ENCODE assay signal across 1 cellular context in the genomic region with DNA sequence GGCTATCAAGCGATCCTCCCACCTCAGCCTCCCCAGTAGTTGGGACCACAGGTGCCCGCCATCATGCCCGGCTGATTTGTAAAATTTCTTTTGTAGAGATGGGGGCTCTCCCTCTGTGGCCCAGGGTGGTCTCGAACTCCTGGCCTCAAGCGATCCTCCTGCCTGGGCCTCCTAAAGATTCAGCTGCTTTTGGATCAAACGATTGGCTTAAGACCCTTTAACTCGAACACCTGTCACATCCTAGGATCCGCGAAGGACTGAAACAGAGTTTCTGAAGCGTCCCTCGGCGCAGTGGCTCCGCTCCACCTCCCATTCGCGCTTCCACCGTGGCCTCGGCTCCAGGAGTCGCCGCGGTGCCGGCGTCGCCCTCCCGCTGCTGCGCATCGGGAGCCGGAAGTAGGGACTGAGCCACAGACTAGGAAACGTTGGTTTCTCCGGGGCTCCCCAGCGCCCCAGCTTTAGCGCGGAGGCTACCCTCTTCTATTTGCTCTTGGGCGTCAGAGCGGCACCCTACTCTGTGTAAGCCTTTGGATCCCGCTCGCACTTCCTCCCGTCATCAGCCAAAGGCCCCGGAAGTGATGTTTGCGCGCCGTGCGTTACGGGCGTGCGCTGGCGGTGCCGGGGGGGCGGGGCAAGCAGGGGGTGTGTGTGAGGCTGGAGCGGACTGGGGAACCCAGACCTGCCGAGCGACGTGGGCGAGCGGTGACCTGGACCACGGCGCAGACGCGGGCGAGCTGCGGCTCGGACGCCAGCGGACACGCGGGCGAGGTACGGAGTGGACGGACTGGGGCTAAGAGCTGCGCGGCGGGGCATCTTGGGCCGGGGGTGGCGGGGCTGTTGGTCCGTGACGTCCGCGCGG.
A peak's percentile ranks its signal among the peaks of the same experiment; 100 is the strongest.
TF ChIP-seq lines count a peak whose summit lies in the region.

No MANE protein-coding gene starts in this region.

TF ChIP-seq in HepG2, 621 proteins besides CTCF, POLR2A, EP300 and RAD21 (continued from another document and continues in another):
- TF ChIP-seq, protein P1, sequence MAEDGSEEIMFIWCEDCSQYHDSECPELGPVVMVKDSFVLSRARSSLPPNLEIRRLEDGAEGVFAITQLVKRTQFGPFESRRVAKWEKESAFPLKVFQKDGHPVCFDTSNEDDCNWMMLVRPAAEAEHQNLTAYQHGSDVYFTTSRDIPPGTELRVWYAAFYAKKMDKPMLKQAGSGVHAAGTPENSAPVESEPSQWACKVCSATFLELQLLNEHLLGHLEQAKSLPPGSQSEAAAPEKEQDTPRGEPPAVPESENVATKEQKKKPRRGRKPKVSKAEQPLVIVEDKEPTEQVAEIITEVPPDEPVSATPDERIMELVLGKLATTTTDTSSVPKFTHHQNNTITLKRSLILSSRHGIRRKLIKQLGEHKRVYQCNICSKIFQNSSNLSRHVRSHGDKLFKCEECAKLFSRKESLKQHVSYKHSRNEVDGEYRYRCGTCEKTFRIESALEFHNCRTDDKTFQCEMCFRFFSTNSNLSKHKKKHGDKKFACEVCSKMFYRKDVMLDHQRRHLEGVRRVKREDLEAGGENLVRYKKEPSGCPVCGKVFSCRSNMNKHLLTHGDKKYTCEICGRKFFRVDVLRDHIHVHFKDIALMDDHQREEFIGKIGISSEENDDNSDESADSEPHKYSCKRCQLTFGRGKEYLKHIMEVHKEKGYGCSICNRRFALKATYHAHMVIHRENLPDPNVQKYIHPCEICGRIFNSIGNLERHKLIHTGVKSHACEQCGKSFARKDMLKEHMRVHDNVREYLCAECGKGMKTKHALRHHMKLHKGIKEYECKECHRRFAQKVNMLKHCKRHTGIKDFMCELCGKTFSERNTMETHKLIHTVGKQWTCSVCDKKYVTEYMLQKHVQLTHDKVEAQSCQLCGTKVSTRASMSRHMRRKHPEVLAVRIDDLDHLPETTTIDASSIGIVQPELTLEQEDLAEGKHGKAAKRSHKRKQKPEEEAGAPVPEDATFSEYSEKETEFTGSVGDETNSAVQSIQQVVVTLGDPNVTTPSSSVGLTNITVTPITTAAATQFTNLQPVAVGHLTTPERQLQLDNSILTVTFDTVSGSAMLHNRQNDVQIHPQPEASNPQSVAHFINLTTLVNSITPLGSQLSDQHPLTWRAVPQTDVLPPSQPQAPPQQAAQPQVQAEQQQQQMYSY (CRISPR knock-in tag; IDR thresholded peaks at IDR 0.05): 0 out of 2 replicates have a peak, but pooled peaks have one; percentile 32
- TF ChIP-seq ELK4 (CRISPR knock-in tag; IDR thresholded peaks at IDR 0.05; ENCODE audit: borderline replicate concordance) (no peak), TP53 (CRISPR knock-in tag; conservative IDR thresholded peaks at IDR 0.05) (peak; percentile 73; the same call in 1 of the 2 replicates), ZSCAN12 (CRISPR knock-in tag; IDR thresholded peaks at IDR 0.05) (peak; percentile 68; the same call in 1 of the 2 replicates), KLF13 (CRISPR knock-in tag; IDR thresholded peaks at IDR 0.05) (no peak), RXRA (CRISPR knock-in tag; IDR thresholded peaks at IDR 0.05) (0 out of 2 replicates have a peak, but pooled peaks have one; percentile 7), ZKSCAN8 (CRISPR knock-in tag; IDR thresholded peaks at IDR 0.05; ENCODE audit: borderline replicate concordance) (no peak; the same call in 1 of the 2 replicates), CBX5 (CRISPR knock-in tag; IDR thresholded peaks at IDR 0.05; ENCODE audit: borderline replicate concordance) (peak; percentile 18; the same call in 1 of the 2 replicates), SP2 (CRISPR knock-in tag; IDR thresholded peaks at IDR 0.05) (peak; percentile 65; the same call in 1 of the 2 replicates), MLLT10 (CRISPR knock-in tag; IDR thresholded peaks at IDR 0.05) (no peak), PRMT3 (CRISPR knock-in tag; IDR thresholded peaks at IDR 0.05; ENCODE audit: borderline replicate concordance, low read depth) (no peak), ZNF850 (CRISPR knock-in tag; conservative IDR thresholded peaks at IDR 0.05) (no peak), SIN3B (IDR thresholded peaks at IDR 0.05; ENCODE audit: low read length) (no peak), ZBTB38 (CRISPR knock-in tag; IDR thresholded peaks at IDR 0.05) (0 out of 2 replicates have a peak, but pooled peaks have one; percentile 59), BRF2 (CRISPR knock-in tag; IDR thresholded peaks at IDR 0.05) (no peak), TBP (CRISPR knock-in tag; IDR thresholded peaks at IDR 0.05) (peak; percentile 94), HDAC2 (CRISPR knock-in tag; IDR thresholded peaks at IDR 0.05) (peak; percentile 12), NFIC (IDR thresholded peaks at IDR 0.05; ENCODE audit: low read length) (no peak), ZNF788 (CRISPR knock-in tag; IDR thresholded peaks at IDR 0.05; ENCODE audit: borderline replicate concordance) (no peak; the same call in 1 of the 2 replicates), SP5 (CRISPR knock-in tag; IDR thresholded peaks at IDR 0.05; ENCODE audit: borderline replicate concordance, low read depth) (peak; percentile 30; the same call in 1 of the 2 replicates), CBX2 (IDR thresholded peaks at IDR 0.05; ENCODE audit: low read depth, low read length) (no peak), CBX2 (CRISPR knock-in tag; IDR thresholded peaks at IDR 0.05; ENCODE audit: low read depth) (no peak), ZNF639 (CRISPR knock-in tag; conservative IDR thresholded peaks at IDR 0.05) (no peak), ZNF335 (CRISPR knock-in tag; IDR thresholded peaks at IDR 0.05) (peak; percentile 74; the same call in 1 of the 2 replicates), SCMH1 (CRISPR knock-in tag; IDR thresholded peaks at IDR 0.05; ENCODE audit: borderline replicate concordance) (no peak), ZEB1 (IDR thresholded peaks at IDR 0.05; ENCODE audit: insufficient replicate concordance, low read depth) (no peak), NR1H2 (CRISPR knock-in tag; IDR thresholded peaks at IDR 0.05; ENCODE audit: borderline replicate concordance, low read depth) (no peak), ZZZ3 (CRISPR knock-in tag; IDR thresholded peaks at IDR 0.05; ENCODE audit: borderline replicate concordance) (no peak; the same call in 1 of the 2 replicates), ZNF546 (CRISPR knock-in tag; conservative IDR thresholded peaks at IDR 0.05) (peak; percentile 19; the same call in 1 of the 2 replicates), TIGD3 (CRISPR knock-in tag; IDR thresholded peaks at IDR 0.05; ENCODE audit: borderline replicate concordance) (no peak), ZNF232 (CRISPR knock-in tag; IDR thresholded peaks at IDR 0.05; ENCODE audit: borderline replicate concordance) (peak; percentile 79; the same call in 1 of the 2 replicates), ZNF260 (CRISPR knock-in tag; IDR thresholded peaks at IDR 0.05; ENCODE audit: borderline replicate concordance, low read depth) (peak; percentile 48; the same call in 1 of the 2 replicates), ZC3H13 (CRISPR knock-in tag; IDR thresholded peaks at IDR 0.05) (peak; percentile 81), EEA1 (CRISPR knock-in tag; IDR thresholded peaks at IDR 0.05; ENCODE audit: borderline replicate concordance) (peak; percentile 48; the same call in 1 of the 2 replicates), CENPX (CRISPR knock-in tag; IDR thresholded peaks at IDR 0.05) (no peak), MIER3 (CRISPR knock-in tag; IDR thresholded peaks at IDR 0.05; ENCODE audit: borderline replicate concordance) (no peak; the same call in 1 of the 2 replicates), ZSCAN31 (CRISPR knock-in tag; IDR thresholded peaks at IDR 0.05; ENCODE audit: low read depth) (0 out of 2 replicates have a peak, but pooled peaks have one; percentile 18), ZNF354B (CRISPR knock-in tag; IDR thresholded peaks at IDR 0.05) (peak; percentile 87; the same call in 1 of the 2 replicates), SKI (IDR thresholded peaks at IDR 0.05; ENCODE audit: partially characterized antibody) (no peak), CENPT (CRISPR knock-in tag; IDR thresholded peaks at IDR 0.05; ENCODE audit: low read depth) (no peak), GTF3A (CRISPR knock-in tag; conservative IDR thresholded peaks at IDR 0.05) (no peak; the same call in 1 of the 2 replicates), ATF5 (CRISPR knock-in tag; IDR thresholded peaks at IDR 0.05; ENCODE audit: low read depth) (no peak), MAFK (conservative IDR thresholded peaks at IDR 0.05 in 1 of 2, IDR thresholded peaks at IDR 0.05 in 1 of 2; ENCODE audit: low read length in 2 of 2) (no peak), TCF7 (IDR thresholded peaks at IDR 0.05; ENCODE audit: low read depth) (no peak), HNRNPH1 (optimal IDR thresholded peaks at IDR 0.05; ENCODE audit: low read depth, low read length) (no peak), ZNF780A (CRISPR knock-in tag; IDR thresholded peaks at IDR 0.05) (no peak), EED (CRISPR knock-in tag; IDR thresholded peaks at IDR 0.05) (peak; percentile 64; the same call in 1 of the 2 replicates), ARHGAP35 (CRISPR knock-in tag; IDR thresholded peaks at IDR 0.05; ENCODE audit: borderline replicate concordance) (0 out of 2 replicates have a peak, but pooled peaks have one; percentile 11)
- TF ChIP-seq, protein P2, sequence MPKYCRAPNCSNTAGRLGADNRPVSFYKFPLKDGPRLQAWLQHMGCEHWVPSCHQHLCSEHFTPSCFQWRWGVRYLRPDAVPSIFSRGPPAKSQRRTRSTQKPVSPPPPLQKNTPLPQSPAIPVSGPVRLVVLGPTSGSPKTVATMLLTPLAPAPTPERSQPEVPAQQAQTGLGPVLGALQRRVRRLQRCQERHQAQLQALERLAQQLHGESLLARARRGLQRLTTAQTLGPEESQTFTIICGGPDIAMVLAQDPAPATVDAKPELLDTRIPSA (CRISPR knock-in tag; IDR thresholded peaks at IDR 0.05; ENCODE audit: borderline replicate concordance): no peak
- TF ChIP-seq, protein P3, sequence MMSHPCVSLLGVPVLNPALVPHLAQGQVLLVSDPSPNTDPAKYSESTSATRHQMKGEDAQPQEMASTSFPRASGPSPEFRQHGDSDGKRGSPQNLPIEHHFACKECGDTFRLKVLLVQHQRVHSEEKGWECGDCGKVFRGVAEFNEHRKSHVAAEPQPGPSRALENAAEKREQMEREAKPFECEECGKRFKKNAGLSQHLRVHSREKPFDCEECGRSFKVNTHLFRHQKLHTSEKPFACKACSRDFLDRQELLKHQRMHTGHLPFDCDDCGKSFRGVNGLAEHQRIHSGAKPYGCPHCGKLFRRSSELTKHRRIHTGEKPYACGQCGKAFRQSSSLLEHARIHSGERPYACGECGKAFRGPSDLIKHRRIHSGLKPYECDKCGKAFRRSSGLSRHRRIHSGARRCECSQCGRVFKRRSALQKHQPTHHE (CRISPR knock-in tag; IDR thresholded peaks at IDR 0.05; ENCODE audit: borderline replicate concordance): no peak
- TF ChIP-seq, protein P4, sequence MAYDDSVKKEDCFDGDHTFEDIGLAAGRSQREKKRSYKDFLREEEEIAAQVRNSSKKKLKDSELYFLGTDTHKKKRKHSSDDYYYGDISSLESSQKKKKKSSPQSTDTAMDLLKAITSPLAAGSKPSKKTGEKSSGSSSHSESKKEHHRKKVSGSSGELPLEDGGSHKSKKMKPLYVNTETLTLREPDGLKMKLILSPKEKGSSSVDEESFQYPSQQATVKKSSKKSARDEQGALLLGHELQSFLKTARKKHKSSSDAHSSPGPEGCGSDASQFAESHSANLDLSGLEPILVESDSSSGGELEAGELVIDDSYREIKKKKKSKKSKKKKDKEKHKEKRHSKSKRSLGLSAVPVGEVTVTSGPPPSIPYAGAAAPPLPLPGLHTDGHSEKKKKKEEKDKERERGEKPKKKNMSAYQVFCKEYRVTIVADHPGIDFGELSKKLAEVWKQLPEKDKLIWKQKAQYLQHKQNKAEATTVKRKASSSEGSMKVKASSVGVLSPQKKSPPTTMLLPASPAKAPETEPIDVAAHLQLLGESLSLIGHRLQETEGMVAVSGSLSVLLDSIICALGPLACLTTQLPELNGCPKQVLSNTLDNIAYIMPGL (CRISPR knock-in tag; IDR thresholded peaks at IDR 0.05; ENCODE audit: borderline replicate concordance in 1 of 2, low read depth in 1 of 2): peak in 1 of 2 experiments; percentile 71; a peak in 3 of 4 replicates
